In genomic region chr5:146395233-146395632, GRCh38 we compare ENCODE assay signal across 29 cellular contexts. TPM values are rescaled to one million over a fixed set of nuclear protein-coding genes. Genes with fewer than 3 reads are reported as not detected.
"Had no signal": no experiment of that assay in that cellular context is flagged by ENCODE, and none has a peak within 500 bp of the region (broad histone marks: within the 10 kb centered on the region; RNA-seq: fewer than 3 reads in every experiment).

No MANE protein-coding gene starts in this region.

- H3K4me1 ChIP-seq: gastrocnemius medialis, heart right ventricle, prostate gland, right atrium auricular region, spleen, upper lobe of left lung had no signal

- H3K9me3 Mint-ChIP-seq: activated naive CD4-positive, alpha-beta T cell treated with anti-CD3 and anti-CD28 coated beads, Interleukin-2, amount 50 U/mL, for 72 hours; activated T-cell treated with anti-CD3 and anti-CD28 coated beads, Interleukin-2, amount 50 U/mL, for 24 hours; activated T-helper 17 cell treated with anti-CD3 and anti-CD28 coated beads, Interleukin-2, amount 50 U/mL, for 72 hours; brain; effector memory CD8-positive, alpha-beta T cell; naive thymus-derived CD4-positive, alpha-beta T cell had no signal

- H3K27ac Mint-ChIP-seq: activated naive CD4-positive, alpha-beta T cell treated with anti-CD3 and anti-CD28 coated beads, Interleukin-2, amount 50 U/mL, for 72 hours; activated T-cell treated with anti-CD3 and anti-CD28 coated beads, Interleukin-2, amount 50 U/mL, for 24 hours; activated T-helper 17 cell treated with anti-CD3 and anti-CD28 coated beads, Interleukin-2, amount 50 U/mL, for 72 hours; brain; effector memory CD8-positive, alpha-beta T cell had no signal

- H3K4me3 Mint-ChIP-seq: activated T-cell treated with anti-CD3 and anti-CD28 coated beads, Interleukin-2, amount 50 U/mL, for 24 hours; activated T-helper 17 cell treated with anti-CD3 and anti-CD28 coated beads, Interleukin-2, amount 50 U/mL, for 72 hours; brain; effector memory CD8-positive, alpha-beta T cell; naive thymus-derived CD4-positive, alpha-beta T cell had no signal

- H3K36me3 Mint-ChIP-seq: activated naive CD4-positive, alpha-beta T cell treated with anti-CD3 and anti-CD28 coated beads, Interleukin-2, amount 50 U/mL, for 72 hours; brain; naive thymus-derived CD4-positive, alpha-beta T cell had no signal

- ATAC-seq: activated naive CD4-positive, alpha-beta T cell treated with anti-CD3 and anti-CD28 coated beads, Interleukin-2, amount 50 U/mL, for 72 hours; activated T-helper 17 cell treated with anti-CD3 and anti-CD28 coated beads, Interleukin-2, amount 50 U/mL, for 72 hours; effector memory CD8-positive, alpha-beta T cell; esophagus mucosa; gastrocnemius medialis; heart right ventricle; left lobe of liver; naive thymus-derived CD4-positive, alpha-beta T cell had no signal

- H3K27me3 ChIP-seq: right atrium auricular region, upper lobe of left lung had no signal

- H3K36me3 ChIP-seq: gastrocnemius medialis, heart right ventricle, prostate gland, right atrium auricular region, spleen, thoracic aorta, upper lobe of left lung, WERI-Rb-1 had no signal

- DNase-seq: activated CD4-positive, alpha-beta T cell treated with anti-CD3 and anti-CD28 coated beads for 1 hour; activated CD8-positive, alpha-beta memory T cell treated with anti-CD3 and anti-CD28 coated beads for 24 hours; activated CD8-positive, alpha-beta memory T cell treated with anti-CD3 and anti-CD28 coated beads, Interleukin-2, amount 50 U/mL, for 4 hours; activated T-cell treated with anti-CD3 and anti-CD28 coated beads, Interleukin-2, amount 50 U/mL, for 24 hours; aorta; caudate nucleus; dorsolateral prefrontal cortex; effector memory CD8-positive, alpha-beta T cell; gastrocnemius medialis; heart right ventricle; kidney; naive thymus-derived CD4-positive, alpha-beta T cell; spleen; stimulated activated CD4-positive, alpha-beta T cell treated with anti-CD3 and anti-CD28 coated beads, Interleukin-4, amount 100 ng/mL, for 1 hour; stimulated activated naive CD4-positive, alpha-beta T cell treated with Interleukin-2 at 50 U/mL for 16 hours; T-helper 1 cell; upper lobe of left lung; WERI-Rb-1 had no signal

- H3K4me1 Mint-ChIP-seq: activated T-helper 17 cell treated with anti-CD3 and anti-CD28 coated beads, Interleukin-2, amount 50 U/mL, for 72 hours; brain had no signal

- H3K27ac ChIP-seq: dorsolateral prefrontal cortex, gastrocnemius medialis, heart right ventricle, prostate gland, right atrium auricular region, spleen, thoracic aorta, upper lobe of left lung, WERI-Rb-1 had no signal

- H3K9me3 ChIP-seq: gastrocnemius medialis, heart right ventricle, prostate gland, right atrium auricular region, spleen, thoracic aorta, upper lobe of left lung had no signal

- H3K4me3 ChIP-seq: dorsolateral prefrontal cortex, gastrocnemius medialis, heart right ventricle, lung, prostate gland, right atrium auricular region, spleen, thoracic aorta, upper lobe of left lung had no signal

RNA-seq across cellular contexts. Expression of gene POU4F3, which starts 56.6 kb away (rescaled TPM):
- total RNA-seq: activated naive CD4-positive, alpha-beta T cell treated with anti-CD3 and anti-CD28 coated beads, Interleukin-2, amount 50 U/mL, for 72 hours; activated T-helper 17 cell treated with anti-CD3 and anti-CD28 coated beads, Interleukin-2, amount 50 U/mL, for 72 hours; endothelial cell of umbilical vein; esophagus mucosa; gastrocnemius medialis; left lobe of liver; osteocyte; prostate gland; right atrium auricular region; thoracic aorta had no signal
